In genomic region chr13:113903361-113903760, GRCh38 we compare ENCODE assay signal across 17 cellular contexts. TPM values are rescaled to one million over a fixed set of nuclear protein-coding genes. Genes with fewer than 3 reads are reported as not detected.
DNase-seq lines count a peak whose midpoint lies in the region; ATAC-seq, FAIRE-seq and TF ChIP-seq lines count a peak whose summit lies in the region.
"Had no signal": no experiment of that assay in that cellular context is flagged by ENCODE, and none has a peak within 500 bp of the region (broad histone marks: within the 10 kb centered on the region; RNA-seq: fewer than 3 reads in every experiment).

No MANE protein-coding gene starts in this region.

- H2AK5ac ChIP-seq in trophoblast cell (ENCODE audit: low read length): no peak overlapping the region

- no peak overlapping the region for H3K4ac ChIP-seq in trophoblast cell (ENCODE audit: low read depth, low read length)

- peaks cover 8% of the 10 kb centered on the region for H3K79me1 ChIP-seq in trophoblast cell (ENCODE audit: low read length)

- FAIRE-seq in small intestine (lab: Jason Lieb, UNC): no peak
- FAIRE-seq: GM12891 had no signal

- H4K91ac ChIP-seq in trophoblast cell (ENCODE audit: low read depth, low read length): no peak overlapping the region

- H2BK12ac ChIP-seq in trophoblast cell (ENCODE audit: low read length): peak overlapping the region; percentile 52

- H3K9ac ChIP-seq in trophoblast cell (ENCODE audit: low read length): no peak overlapping the region
- H3K9ac ChIP-seq: BLaER1, parathyroid adenoma had no signal

- H2AFZ ChIP-seq in trophoblast cell (ENCODE audit: insufficient read depth, low read length, poor library complexity): no peak overlapping the region
- H2AFZ ChIP-seq: parathyroid adenoma had no signal

- no peak for ATAC-seq in GM19452 (IDR thresholded peaks at IDR 0.05; ENCODE audit: unreplicated experiment)

- no peak overlapping the region for H2BK5ac ChIP-seq in trophoblast cell (ENCODE audit: low read depth, low read length, poor library complexity)

- H3K27me3 ChIP-seq in esophagus (ENCODE audit: control insufficient read depth in 1 of 2, insufficient read depth in 2 of 2, low read length in 2 of 2) (no peaks in the 10 kb centered on the region), trophoblast cell (ENCODE audit: insufficient read depth, low read length) (no peaks in the 10 kb centered on the region), small intestine (ENCODE audit: control insufficient read depth in 2 of 2, insufficient read depth in 2 of 2, low read length in 2 of 2) (no peaks in the 10 kb centered on the region)
- H3K27me3 ChIP-seq in effector memory CD4-positive, alpha-beta T cell (replicated peaks; ENCODE audit: control insufficient read depth, insufficient read depth, low read length, poor library complexity, severe bottlenecking): no peaks in the 10 kb centered on the region
- H3K27me3 ChIP-seq: BLaER1 had no signal

- TF ChIP-seq CTCF in AG10803 (conservative IDR thresholded peaks at IDR 0.05; ENCODE audit: low read length): no peak

- H3K18ac ChIP-seq in trophoblast cell (ENCODE audit: low read length): no peak overlapping the region

- H3K27ac ChIP-seq in esophagus (ENCODE audit: low read depth in 2 of 2, low read length in 1 of 2) (peak overlapping the region; percentile 41 to 86), trophoblast cell (ENCODE audit: low read depth, low read length) (no peak overlapping the region), small intestine (ENCODE audit: low read depth in 1 of 2, low read length in 1 of 2) (no peak overlapping the region)
- no peak overlapping the region for H3K27ac ChIP-seq in effector memory CD4-positive, alpha-beta T cell (ENCODE audit: insufficient read depth, low read length, poor library complexity, severe bottlenecking)
- H3K27ac ChIP-seq: BLaER1, parathyroid adenoma, VCaP had no signal

- H3K9me3 ChIP-seq in esophagus (ENCODE audit: control insufficient read depth in 2 of 2, insufficient read depth in 1 of 2, low read depth in 1 of 2, low read length in 1 of 2): no peaks in the 10 kb centered on the region
- no peaks in the 10 kb centered on the region for H3K9me3 ChIP-seq in trophoblast cell (ENCODE audit: insufficient read depth, low read depth, low read length)
- H3K9me3 ChIP-seq in small intestine (ENCODE audit: control insufficient read depth, low read depth): no peaks in the 10 kb centered on the region
- no peaks in the 10 kb centered on the region for H3K9me3 ChIP-seq in effector memory CD4-positive, alpha-beta T cell (ENCODE audit: control insufficient read depth, low read length)
- H3K9me3 ChIP-seq: BLaER1, transverse colon had no signal

- H3K79me2 ChIP-seq in trophoblast cell (ENCODE audit: control insufficient read depth, insufficient read depth, low read length, poor library complexity): no peaks in the 10 kb centered on the region
- H3K79me2 ChIP-seq: parathyroid adenoma had no signal

- no peak overlapping the region for H3K14ac ChIP-seq in trophoblast cell (ENCODE audit: low read length)

- peak; percentile 95 for DNase-seq in AG10803 (ENCODE audit: low read depth)
- DNase-seq in LHCN-M2 (ENCODE audit: low read depth): peak; percentile 51
- peak in 1 of 2 donors; percentile 21 for DNase-seq in trophoblast cell
- DNase-seq in small intestine: no peak
- DNase-seq in NOMO-1 treated with DMSO at 0.1 percent for 48 hours (lab: John Stamatoyannopoulos, UW; ENCODE audit: unreplicated experiment): no peak
- no peak for DNase-seq in effector memory CD4-positive, alpha-beta T cell
- DNase-seq: activated naive CD8-positive, alpha-beta T cell treated with anti-CD3 and anti-CD28 coated beads for 36 hours; DMS79 treated with DMSO at 0.1 percent for 48 hours; NCI-H1105; stimulated activated CD4-positive, alpha-beta T cell treated with anti-CD3 and anti-CD28 coated beads, Interleukin-15, amount 100 ng/mL, for 24 hours; transverse colon had no signal

- no peaks in the 10 kb centered on the region for H3K36me3 ChIP-seq in esophagus (ENCODE audit: control insufficient read depth in 2 of 2, insufficient read depth in 2 of 2, low read length in 1 of 2)
- H3K36me3 ChIP-seq in trophoblast cell (ENCODE audit: control insufficient read depth in 1 of 2, insufficient read depth in 2 of 2, low read length in 2 of 2): no peaks in the 10 kb centered on the region
- no peaks in the 10 kb centered on the region for H3K36me3 ChIP-seq in small intestine (ENCODE audit: control insufficient read depth in 2 of 2, insufficient read depth in 2 of 2, low read length in 2 of 2)
- H3K36me3 ChIP-seq in effector memory CD4-positive, alpha-beta T cell (ENCODE audit: control insufficient read depth, insufficient read depth, low read length): no peaks in the 10 kb centered on the region
- H3K36me3 ChIP-seq: BLaER1, transverse colon had no signal

- H4K12ac ChIP-seq in trophoblast cell (ENCODE audit: low read depth, low read length): no peak overlapping the region

- no peak overlapping the region for H4K8ac ChIP-seq in trophoblast cell (ENCODE audit: low read depth, low read length)

- no peak overlapping the region for H3K23ac ChIP-seq in trophoblast cell (ENCODE audit: low read length)

- no peak overlapping the region for H3K4me2 ChIP-seq in trophoblast cell (ENCODE audit: low read length)
- H3K4me2 ChIP-seq: BLaER1 had no signal

- H3K4me1 ChIP-seq in esophagus (ENCODE audit: control insufficient read depth in 2 of 2, insufficient read depth in 2 of 2, low read length in 1 of 2) (no peaks in the 10 kb centered on the region), trophoblast cell (ENCODE audit: control insufficient read depth in 1 of 2, insufficient read depth in 2 of 2, low read length in 2 of 2) (peaks cover 6 to 8% of the 10 kb centered on the region in 2 experiments), small intestine (ENCODE audit: control insufficient read depth in 2 of 2, insufficient read depth in 1 of 2, low read depth in 1 of 2, low read length in 1 of 2) (peaks cover 3 to 5% of the 10 kb centered on the region in 2 donors)
- H3K4me1 ChIP-seq in effector memory CD4-positive, alpha-beta T cell (ENCODE audit: control insufficient read depth, insufficient read depth, low read length, poor library complexity, severe bottlenecking): peaks cover 3% of the 10 kb centered on the region
- H3K4me1 ChIP-seq: parathyroid adenoma had no signal

- WGBS in esophagus, 2 donors: 67 to 79% methylated on average over 6 of the region's 6 CpGs
- WGBS in trophoblast cell (ENCODE audit: extremely low coverage, insufficient coverage, insufficient read length): no CpG with 5 or more reads among the region's 6 CpGs
- WGBS in small intestine, 3 donors: 80 to 91% (median 86%) methylated on average over 6 of the region's 6 CpGs

- H3K4me3 ChIP-seq in AG10803 (ENCODE audit: low read length): no peak overlapping the region
- no peak overlapping the region for H3K4me3 ChIP-seq in esophagus (ENCODE audit: low read depth in 1 of 2, low read length in 2 of 2)
- H3K4me3 ChIP-seq in trophoblast cell (ENCODE audit: low read depth, low read length): no peak overlapping the region
- no peak overlapping the region for H3K4me3 ChIP-seq in small intestine (ENCODE audit: low read depth in 1 of 2, low read length in 2 of 2)
- H3K4me3 ChIP-seq in effector memory CD4-positive, alpha-beta T cell (ENCODE audit: insufficient read depth, low read depth, low read length, poor library complexity, severe bottlenecking): no peak overlapping the region
- H3K4me3 ChIP-seq: BLaER1, transverse colon had no signal

- H2BK120ac ChIP-seq in trophoblast cell (ENCODE audit: insufficient read depth, low read length, poor library complexity): no peak overlapping the region

RNA-seq across cellular contexts. Expression of gene GAS6, which starts 39.5 kb away (rescaled TPM):
- 670 and 703 TPM in 2 replicates for total RNA-seq in LHCN-M2 (2014; rRNA removed)
- 671 TPM for polyA plus RNA-seq in LHCN-M2 (2012)
- polyA plus RNA-seq in esophagus (10 to 100 TPM; 47.3 to 56.5 TPM), small intestine (100 to 1,000 TPM in 2 of 3 donors, 10 to 100 TPM in 1; 69.2 to 136 (median 103) TPM)
- polyA plus RNA-seq in trophoblast cell (2013): 15.7 and 17.6 TPM in 2 replicates

Comparison
In these comparisons a context has a peak if more than half of its experiments do, and no peak if none do; other contexts are left out.
1. DNase-seq: peak in AG10803 (single experiment) and LHCN-M2 (single experiment); none in small intestine (single experiment), NOMO-1 treated with DMSO at 0.1 percent for 48 hours (single experiment) and effector memory CD4-positive, alpha-beta T cell (0 of 3).
2. H3K27ac ChIP-seq: peak in esophagus (2 of 2); none in trophoblast cell (single experiment), small intestine (0 of 2) and effector memory CD4-positive, alpha-beta T cell (single experiment).